18 cellular contexts compared by ENCODE assay signal in the genomic region with DNA sequence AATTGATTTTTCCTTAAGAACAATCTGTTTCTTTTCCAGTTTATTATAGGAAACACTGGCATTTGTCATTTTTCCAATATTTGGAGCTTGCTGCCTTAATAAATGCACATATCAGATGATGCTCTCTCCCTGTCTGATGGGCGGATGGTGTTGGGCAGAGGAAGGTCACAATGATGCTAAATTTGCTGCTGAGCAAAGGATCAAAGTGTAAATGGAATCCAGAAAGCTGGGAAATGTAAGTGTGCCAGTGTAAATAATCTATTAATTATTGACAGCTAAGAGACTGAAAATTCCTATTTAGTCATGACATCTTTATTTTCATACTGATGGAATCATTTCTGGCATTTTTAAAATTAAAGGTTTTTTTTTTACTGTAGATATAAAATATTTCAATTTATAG.
DNase-seq lines count a peak whose midpoint lies in the region; ATAC-seq, FAIRE-seq and TF ChIP-seq lines count a peak whose summit lies in the region.
"Had no signal": no experiment of that assay in that cellular context is flagged by ENCODE, and none has a peak within 500 bp of the region (broad histone marks: within the 10 kb centered on the region; RNA-seq: fewer than 3 reads in every experiment).

No MANE protein-coding gene starts in this region.

- POLR2A ChIA-PET in A549 (lab: Yijun Ruan, JAX), result no interaction called here
- POLR2A ChIA-PET in CD4-positive, alpha-beta T cell (lab: Charles Lee), result interaction anchor here (0.6 kb wide), 2 partner anchors 442 to 1089 kb away, joined by 3 read pairs; no protein-coding TSS in a partner anchor

- WGBS in A549 (ENCODE audit: missing lambda C conversion rate), result 46% methylated on average over 1 of the region's 1 CpG

- no peak for TF ChIP-seq EP300 in A549 (IDR thresholded peaks at IDR 0.05)

- peaks cover 13% of the 10 kb centered on the region; the same call in 2 of the 3 replicates for H3K4me1 ChIP-seq in A549

- no peak overlapping the region for H3K4me3 ChIP-seq in A549
- H3K4me3 ChIP-seq: GM23248, K562 had no signal

- peak overlapping the region; percentile 28; the same call in 1 of the 3 replicates for H3K4me2 ChIP-seq in A549

- no peaks in the 10 kb centered on the region for H3K9me3 ChIP-seq in A549
- H3K9me3 ChIP-seq in CD4-positive, alpha-beta T cell (ENCODE audit: control insufficient read depth, low read length), result no peaks in the 10 kb centered on the region

- no peaks in the 10 kb centered on the region for H3K36me3 Mint-ChIP-seq in CD4-positive, alpha-beta T cell (ENCODE audit: low read depth)
- H3K36me3 Mint-ChIP-seq: CD4-positive, alpha-beta memory T cell had no signal

- no peaks in the 10 kb centered on the region for H3K4me1 Mint-ChIP-seq in CD4-positive, alpha-beta T cell (ENCODE audit: low read depth)
- H3K4me1 Mint-ChIP-seq: CD4-positive, alpha-beta memory T cell had no signal

- H3K27me3 ChIP-seq in CD4-positive, alpha-beta T cell (ENCODE audit: control insufficient read depth, insufficient read depth, low read length), result peaks cover 5% of the 10 kb centered on the region

- no peak overlapping the region for H3K4me3 Mint-ChIP-seq in CD4-positive, alpha-beta T cell
- H3K4me3 Mint-ChIP-seq: CD4-positive, alpha-beta memory T cell had no signal

- H3K27ac ChIP-seq in A549, result no peak overlapping the region
- H3K27ac ChIP-seq in CD4-positive, alpha-beta T cell (ENCODE audit: low read depth, low read length), result no peak overlapping the region
- H3K27ac ChIP-seq: C4-2B, GM23248, HL-60 had no signal

- CTCF ChIA-PET in A549 (lab: Yijun Ruan, JAX), result interaction anchor here (0.6 to 1.3 kb wide), 3 partner anchors 11 to 1505 kb away, joined by 3 read pairs; no protein-coding TSS in a partner anchor
- CTCF ChIA-PET in CD4-positive, alpha-beta T cell (lab: Charles Lee), result interaction anchor here (1.2 kb wide), 1 partner anchor 8 kb away, joined by 3 read pairs; no protein-coding TSS in a partner anchor

- no peak for FAIRE-seq in A549 (lab: Jason Lieb, UNC)
- FAIRE-seq: GM12891, GM19239, K562 had no signal

- no peak for TF ChIP-seq POLR2A in A549 (IDR thresholded peaks at IDR 0.05; ENCODE audit: low read length)

- TF ChIP-seq CTCF in A549 (IDR thresholded peaks at IDR 0.05), result no peak
- TF ChIP-seq CTCF in CD4-positive, alpha-beta T cell (IDR thresholded peaks at IDR 0.05), result no peak

- H3K27me3 Mint-ChIP-seq in CD4-positive, alpha-beta T cell, result peaks cover 38% of the 10 kb centered on the region

- no peak overlapping the region for H3K27ac Mint-ChIP-seq in CD4-positive, alpha-beta T cell
- H3K27ac Mint-ChIP-seq: CD4-positive, alpha-beta memory T cell had no signal

- ATAC-seq in A549 (no peak), left lobe of liver (peak; percentile 73)
- ATAC-seq in CD4-positive, alpha-beta T cell (ENCODE audit: poor library complexity), result no peak
- ATAC-seq: K562 had no signal

- intact Hi-C loops in CD4-positive, alpha-beta T cell (cut with DNase I, micrococcal nuclease), result loop anchor here (5.0 to 10.0 kb wide), 3 partner anchors 858 to 1503 kb away; no protein-coding TSS in a partner anchor

- no peak for TF ChIP-seq RAD21 in A549 (conservative IDR thresholded peaks at IDR 0.05 in 1 of 2, IDR thresholded peaks at IDR 0.05 in 1 of 2)

- no peaks in the 10 kb centered on the region for H3K9me3 Mint-ChIP-seq in CD4-positive, alpha-beta T cell
- H3K9me3 Mint-ChIP-seq: CD4-positive, alpha-beta memory T cell had no signal

- DNase-seq in A549 (ENCODE audit: low read depth in 1 of 2, low spot score in 1 of 2) (no peak), DMS53 treated with DMSO at 0.1 percent for 48 hours (lab: John Stamatoyannopoulos, UW; ENCODE audit: unreplicated experiment) (peak; percentile 30), left lobe of liver (ENCODE audit: low spot score) (no peak), renal cortical epithelial cell (ENCODE audit: low read depth) (peak; percentile 7), RKO (ENCODE audit: low spot score) (no peak)
- DNase-seq in CD4-positive, alpha-beta T cell, result no peak
- DNase-seq: ACHN; AML-193; Calu3; CD4-positive, alpha-beta memory T cell; GM23248; HCEC 1CT; IMR-90 had no signal

TF ChIP-seq in A549, 52 proteins besides CTCF, POLR2A, EP300 and RAD21:
- TF ChIP-seq RARB (CRISPR knock-in tag; IDR thresholded peaks at IDR 0.05) (no peak), BHLHE40 (IDR thresholded peaks at IDR 0.05; ENCODE audit: low read depth, low read length) (no peak), CHD2 (IDR thresholded peaks at IDR 0.05; ENCODE audit: low read length, partially characterized antibody) (no peak), CHD4 (IDR thresholded peaks at IDR 0.05; ENCODE audit: borderline replicate concordance) (no peak), PHF8 (IDR thresholded peaks at IDR 0.05; ENCODE audit: borderline replicate concordance, low read depth) (no peak), MAFK (IDR thresholded peaks at IDR 0.05; ENCODE audit: partially characterized antibody) (no peak), POLR2AphosphoS2 (conservative IDR thresholded peaks at IDR 0.05; ENCODE audit: low read length) (no peak), RFX5 (IDR thresholded peaks at IDR 0.05) (no peak), KDM5A (IDR thresholded peaks at IDR 0.05) (no peak), NPAS2 (CRISPR knock-in tag; IDR thresholded peaks at IDR 0.05; ENCODE audit: borderline replicate concordance) (no peak), FOXS1 (CRISPR knock-in tag; IDR thresholded peaks at IDR 0.05) (no peak), HDAC2 (IDR thresholded peaks at IDR 0.05) (no peak), ZSCAN20 (CRISPR knock-in tag; IDR thresholded peaks at IDR 0.05) (no peak), RCOR1 (IDR thresholded peaks at IDR 0.05; ENCODE audit: low read depth, low read length) (no peak)
- TF ChIP-seq, protein P1, sequence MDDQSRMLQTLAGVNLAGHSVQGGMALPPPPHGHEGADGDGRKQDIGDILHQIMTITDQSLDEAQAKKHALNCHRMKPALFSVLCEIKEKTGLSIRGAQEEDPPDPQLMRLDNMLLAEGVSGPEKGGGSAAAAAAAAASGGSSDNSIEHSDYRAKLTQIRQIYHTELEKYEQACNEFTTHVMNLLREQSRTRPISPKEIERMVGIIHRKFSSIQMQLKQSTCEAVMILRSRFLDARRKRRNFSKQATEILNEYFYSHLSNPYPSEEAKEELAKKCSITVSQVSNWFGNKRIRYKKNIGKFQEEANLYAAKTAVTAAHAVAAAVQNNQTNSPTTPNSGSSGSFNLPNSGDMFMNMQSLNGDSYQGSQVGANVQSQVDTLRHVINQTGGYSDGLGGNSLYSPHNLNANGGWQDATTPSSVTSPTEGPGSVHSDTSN (IDR thresholded peaks at IDR 0.05), result no peak
- TF ChIP-seq, protein P2, sequence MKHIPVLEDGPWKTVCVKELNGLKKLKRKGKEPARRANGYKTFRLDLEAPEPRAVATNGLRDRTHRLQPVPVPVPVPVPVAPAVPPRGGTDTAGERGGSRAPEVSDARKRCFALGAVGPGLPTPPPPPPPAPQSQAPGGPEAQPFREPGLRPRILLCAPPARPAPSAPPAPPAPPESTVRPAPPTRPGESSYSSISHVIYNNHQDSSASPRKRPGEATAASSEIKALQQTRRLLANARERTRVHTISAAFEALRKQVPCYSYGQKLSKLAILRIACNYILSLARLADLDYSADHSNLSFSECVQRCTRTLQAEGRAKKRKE (CRISPR knock-in tag; IDR thresholded peaks at IDR 0.05; ENCODE audit: low read depth), result no peak

Comparison
In these comparisons a context has a peak if more than half of its experiments do, and no peak if none do; other contexts are left out.
1. DNase-seq: peak in DMS53 treated with DMSO at 0.1 percent for 48 hours (single experiment) and renal cortical epithelial cell (single experiment); none in A549 (0 of 2), left lobe of liver (single experiment), CD4-positive, alpha-beta T cell (0 of 10) and RKO (single experiment).